27 cellular contexts compared by ENCODE assay signal in genomic region chr11:20118209-20118608, GRCh38. TPM values are rescaled to one million over a fixed set of nuclear protein-coding genes. Genes with fewer than 3 reads are reported as not detected.
DNase-seq lines count a peak whose midpoint lies in the region; ATAC-seq and TF ChIP-seq lines count a peak whose summit lies in the region.
"Had no signal": no experiment of that assay in that cellular context is flagged by ENCODE, and none has a peak within 500 bp of the region (broad histone marks: within the 10 kb centered on the region; RNA-seq: fewer than 3 reads in every experiment).

No MANE protein-coding gene starts in this region.

- intact Hi-C loops in IMR-90 (cut with micrococcal nuclease) = no loop called here
- intact Hi-C loops in sigmoid colon (cut with DNase I) = no loop called here

- H3K79me1 ChIP-seq in IMR-90 (ENCODE audit: low read depth in 1 of 2, low read length in 2 of 2) (no peaks in the 10 kb centered on the region; a peak in 2 of 4 replicates), neuronal stem cell (ENCODE audit: low read depth, low read length) (no peaks in the 10 kb centered on the region)

- no peaks in the 10 kb centered on the region for H3K27me3 Mint-ChIP-seq in endodermal cell (ENCODE audit: insufficient read depth)

- H4K5ac ChIP-seq in IMR-90 (ENCODE audit: low read depth, low read length) = no peak overlapping the region

- no peak overlapping the region for H3K14ac ChIP-seq in IMR-90 (replicated peaks; ENCODE audit: low read depth, low read length)
- no peak overlapping the region for H3K14ac ChIP-seq in neuronal stem cell (ENCODE audit: low read length)

- H3K4me1 Mint-ChIP-seq in endodermal cell = no peaks in the 10 kb centered on the region
- H3K4me1 Mint-ChIP-seq: CD14-positive monocyte; CD8-positive, alpha-beta memory T cell; GM23338; H9 had no signal

- H2AK9ac ChIP-seq in IMR-90 (replicated peaks; ENCODE audit: low read depth, low read length, poor library complexity) = no peak overlapping the region

- DNase-seq in IMR-90 (no peak), endodermal cell (no peak), neuronal stem cell (ENCODE audit: low spot score) (no peak), sigmoid colon (no peak), MG63 (no peak), foreskin fibroblast (no peak)
- DNase-seq: 8988T; ACHN; AML-193; BE2C; Calu3; CD4-positive, alpha-beta T cell; CD8-positive, alpha-beta memory T cell; DMS53; DMS79 treated with DMSO at 0.1 percent for 48 hours; GF-D8; H9 had no signal

- TF ChIP-seq RAD21 in IMR-90 (IDR thresholded peaks at IDR 0.05; ENCODE audit: low read length) = no peak

- H3K9me1 ChIP-seq in IMR-90 (ENCODE audit: insufficient read depth, low read length) = peaks cover 8% of the 10 kb centered on the region

- TSS peak; percentile 58 for BruUV-seq in IMR-90 (replicated peaks; lab: Mats Ljungman, UMichigan)

- in situ Hi-C loops in IMR-90 (cut with MboI; ENCODE audit: low sequenced_read_pairs) = no loop called here

- CTCF ChIA-PET in IMR-90 (lab: Yijun Ruan, JAX) = interaction anchor here (0.6 to 1.0 kb wide), 2 partner anchors 14 to 756 kb away, joined by 3 read pairs; no protein-coding TSS in a partner anchor

- H3K4me2 ChIP-seq in IMR-90 (ENCODE audit: low read depth, low read length) (no peak overlapping the region), neuronal stem cell (ENCODE audit: insufficient read depth, low read length, poor library complexity, severe bottlenecking) (no peak overlapping the region)
- H3K4me2 ChIP-seq: A549; BLaER1 treated with 17β-estradiol and CSF1 and Interleukin-3, amounts not matched to agents 10 nM and 100 nM; GM23338 had no signal

- H3K4me3 ChIP-seq in IMR-90 (ENCODE audit: insufficient read depth, low read depth, low read length) (no peak overlapping the region), endodermal cell (ENCODE audit: low read length) (no peak overlapping the region), neuronal stem cell (ENCODE audit: low read length in 2 of 2) (no peak overlapping the region), sigmoid colon (no peak overlapping the region), MG63 (no peak overlapping the region), foreskin fibroblast (ENCODE audit: low read depth in 1 of 2, low read length in 2 of 2) (no peak overlapping the region)
- H3K4me3 ChIP-seq: A549; BLaER1 treated with 17β-estradiol and CSF1 and Interleukin-3, amounts not matched to agents 10 nM and 100 nM; GM23338 had no signal

- no peak overlapping the region for H2BK120ac ChIP-seq in IMR-90 (ENCODE audit: low read depth, low read length)
- no peak overlapping the region for H2BK120ac ChIP-seq in neuronal stem cell (ENCODE audit: low read depth, low read length)

- no peak overlapping the region for H2BK5ac ChIP-seq in IMR-90 (ENCODE audit: low read depth, low read length, poor library complexity, severe bottlenecking)
- no peak overlapping the region for H2BK5ac ChIP-seq in neuronal stem cell (ENCODE audit: low read length)

- H3K9me3 Mint-ChIP-seq in endodermal cell = no peaks in the 10 kb centered on the region
- H3K9me3 Mint-ChIP-seq: CD4-positive, alpha-beta T cell; CD8-positive, alpha-beta memory T cell; GM23338; H9 had no signal

- H3K9ac ChIP-seq in IMR-90 (ENCODE audit: low read depth, low read length) = no peak overlapping the region
- no peak overlapping the region for H3K9ac ChIP-seq in endodermal cell (ENCODE audit: extremely low read depth, low read length, poor library complexity, severe bottlenecking)
- peak overlapping the region; percentile 2 for H3K9ac ChIP-seq in neuronal stem cell (ENCODE audit: low read depth, low read length, poor library complexity)
- H3K9ac ChIP-seq: BLaER1 treated with 17β-estradiol and CSF1 and Interleukin-3, amounts not matched to agents 10 nM and 100 nM had no signal

- H4K8ac ChIP-seq in IMR-90 (ENCODE audit: low read depth in 2 of 2, low read length in 2 of 2) (no peak overlapping the region), neuronal stem cell (ENCODE audit: low read depth, low read length) (no peak overlapping the region)

- no peak overlapping the region for H3K23ac ChIP-seq in IMR-90 (ENCODE audit: low read depth, low read length)
- H3K23ac ChIP-seq in neuronal stem cell (ENCODE audit: low read depth, low read length, poor library complexity) = no peak overlapping the region

- no peak overlapping the region for H2AK5ac ChIP-seq in IMR-90 (ENCODE audit: low read depth, low read length)
- H2AK5ac ChIP-seq in neuronal stem cell (ENCODE audit: low read depth, low read length) = no peak overlapping the region

- H4K91ac ChIP-seq in IMR-90 (ENCODE audit: insufficient read depth, low read depth, low read length) = no peak overlapping the region
- H4K91ac ChIP-seq in neuronal stem cell (ENCODE audit: low read depth, low read length, poor library complexity) = no peak overlapping the region

- no peak overlapping the region for H2BK12ac ChIP-seq in neuronal stem cell (ENCODE audit: low read length)

- POLR2A ChIA-PET in IMR-90 (lab: Charles Lee; ENCODE audit: unreplicated experiment) = no interaction called here

- no peak for TF ChIP-seq CTCF in IMR-90 (conservative IDR thresholded peaks at IDR 0.05; ENCODE audit: low read depth, low read length)
- TF ChIP-seq CTCF in endodermal cell (conservative IDR thresholded peaks at IDR 0.05) = no peak
- no peak for TF ChIP-seq CTCF in sigmoid colon (IDR thresholded peaks at IDR 0.05)
- no peak for TF ChIP-seq CTCF in foreskin fibroblast (IDR thresholded peaks at IDR 0.05; ENCODE audit: low read depth, low read length)

- H2BK15ac ChIP-seq in IMR-90 (ENCODE audit: low read depth, low read length) = no peak overlapping the region
- H2BK15ac ChIP-seq in neuronal stem cell (ENCODE audit: low read length) = no peak overlapping the region

- WGBS in IMR-90 (ENCODE audit: extremely low coverage in 2 of 2, insufficient read length in 1 of 2), 2 experiments = no CpG with 5 or more reads among the region's 15 CpGs
- WGBS in endodermal cell (ENCODE audit: insufficient coverage in 1 of 2, insufficient read length in 1 of 2), 2 experiments = 94 to 100% methylated on average over 5 to 15 of the region's 15 CpGs
- no CpG with 5 or more reads among the region's 15 CpGs for WGBS in neuronal stem cell (ENCODE audit: extremely low coverage in 2 of 2, insufficient read length in 2 of 2, insufficient replicate concordance in 1 of 2), 2 donors
- WGBS in sigmoid colon, 2 donors = 93 to 96% methylated on average over 15 of the region's 15 CpGs

- H3K27me3 ChIP-seq in IMR-90 (ENCODE audit: control insufficient read depth, insufficient read depth, low read length) = no peaks in the 10 kb centered on the region
- no peaks in the 10 kb centered on the region for H3K27me3 ChIP-seq in endodermal cell (ENCODE audit: control insufficient read depth, insufficient read depth, low read length, poor library complexity, severe bottlenecking)
- no peaks in the 10 kb centered on the region for H3K27me3 ChIP-seq in neuronal stem cell (ENCODE audit: control insufficient read depth in 3 of 3, insufficient read depth in 3 of 3, low read depth in 1 of 3, low read length in 3 of 3)
- no peaks in the 10 kb centered on the region for H3K27me3 ChIP-seq in sigmoid colon
- H3K27me3 ChIP-seq in MG63 = no peaks in the 10 kb centered on the region
- H3K27me3 ChIP-seq: BE2C; BLaER1 treated with 17β-estradiol and CSF1 and Interleukin-3, amounts not matched to agents 10 nM and 100 nM had no signal

- no peak overlapping the region for H2BK20ac ChIP-seq in IMR-90 (ENCODE audit: low read depth, low read length)

- dilution Hi-C loops in IMR-90 (cut with HindIII; ENCODE audit: low sequenced_read_pairs, unreplicated experiment) = no loop called here

- no peak overlapping the region for H3K4me3 Mint-ChIP-seq in endodermal cell
- H3K4me3 Mint-ChIP-seq: CD14-positive monocyte; CD4-positive, alpha-beta T cell; CD8-positive, alpha-beta memory T cell; GM23338; H9 had no signal

- H3K27ac ChIP-seq in IMR-90 (ENCODE audit: insufficient read depth, low read length) (no peak overlapping the region), endodermal cell (ENCODE audit: low read depth, low read length) (no peak overlapping the region), neuronal stem cell (replicated peaks; ENCODE audit: low read length) (no peak overlapping the region), sigmoid colon (peak overlapping the region in 3 of 4 donors; percentile 58 to 93 (median 88))
- H3K27ac ChIP-seq: A549; BLaER1 treated with 17β-estradiol and CSF1 and Interleukin-3, amounts not matched to agents 10 nM and 100 nM had no signal

- peaks cover 49% of the 10 kb centered on the region for H3K36me3 Mint-ChIP-seq in endodermal cell (ENCODE audit: low read depth)
- H3K36me3 Mint-ChIP-seq: CD14-positive monocyte had no signal

- H3K9me3 ChIP-seq in IMR-90 (ENCODE audit: control insufficient read depth, insufficient read depth, low read length) (no peaks in the 10 kb centered on the region), endodermal cell (ENCODE audit: control insufficient read depth, low read length) (no peaks in the 10 kb centered on the region), neuronal stem cell (replicated peaks in 1 of 2; ENCODE audit: control insufficient read depth in 2 of 2, insufficient read depth in 1 of 2, low read depth in 1 of 2, low read length in 2 of 2) (no peaks in the 10 kb centered on the region), sigmoid colon (no peaks in the 10 kb centered on the region), MG63 (no peaks in the 10 kb centered on the region)
- H3K9me3 ChIP-seq: A549; BE2C; BLaER1 treated with 17β-estradiol and CSF1 and Interleukin-3, amounts not matched to agents 10 nM and 100 nM had no signal

- TF ChIP-seq POLR2A in IMR-90 (IDR thresholded peaks at IDR 0.05; ENCODE audit: low read depth, low read length) (no peak), sigmoid colon (IDR thresholded peaks at IDR 0.05) (no peak), GM18505 (IDR thresholded peaks at IDR 0.05; ENCODE audit: borderline replicate concordance, extremely low read depth, insufficient read depth, insufficient read length) (no peak)

- ATAC-seq in IMR-90 (ENCODE audit: low read depth) (no peak), GM21825 (IDR thresholded peaks at IDR 0.05; ENCODE audit: unreplicated experiment) (no peak), GM18505 (IDR thresholded peaks at IDR 0.05; ENCODE audit: unreplicated experiment) (no peak)
- ATAC-seq: A549, GM23338, HCT116 had no signal

- H4K20me1 ChIP-seq in IMR-90 (ENCODE audit: insufficient read depth, low read length) = no peaks in the 10 kb centered on the region
- H4K20me1 ChIP-seq: BLaER1 treated with 17β-estradiol and CSF1 and Interleukin-3, amounts not matched to agents 10 nM and 100 nM had no signal

- no peak overlapping the region for H2AFZ ChIP-seq in IMR-90 (replicated peaks; ENCODE audit: low read length, poor library complexity)
- H2AFZ ChIP-seq in neuronal stem cell (ENCODE audit: low read length) = no peak overlapping the region
- H2AFZ ChIP-seq: GM23338 had no signal

- H3K4me1 ChIP-seq in IMR-90 (ENCODE audit: control insufficient read depth, insufficient read depth, low read length) = no peaks in the 10 kb centered on the region
- H3K4me1 ChIP-seq in endodermal cell (ENCODE audit: control insufficient read depth, insufficient read depth, low read length) = no peaks in the 10 kb centered on the region
- no peaks in the 10 kb centered on the region for H3K4me1 ChIP-seq in neuronal stem cell (ENCODE audit: control insufficient read depth in 2 of 2, insufficient read depth in 1 of 2, low read depth in 1 of 2, low read length in 2 of 2)
- peaks cover 0 to 50% (median 41%) of the 10 kb centered on the region in 4 donors for H3K4me1 ChIP-seq in sigmoid colon
- H3K4me1 ChIP-seq: BE2C had no signal

- peaks cover 24% of the 10 kb centered on the region for H3K36me3 ChIP-seq in IMR-90 (ENCODE audit: control insufficient read depth, insufficient read depth, low read length)
- peaks cover 8% of the 10 kb centered on the region for H3K36me3 ChIP-seq in endodermal cell (ENCODE audit: control insufficient read depth, insufficient read depth, low read length)
- peaks cover 10 to 70% of the 10 kb centered on the region in 2 donors for H3K36me3 ChIP-seq in neuronal stem cell (replicated peaks in 1 of 2; ENCODE audit: control insufficient read depth in 2 of 2, insufficient read depth in 2 of 2, low read length in 2 of 2)
- H3K36me3 ChIP-seq in sigmoid colon = peaks cover 0 to 57% (median 27%) of the 10 kb centered on the region in 4 donors
- peaks cover 61% of the 10 kb centered on the region for H3K36me3 ChIP-seq in MG63
- H3K36me3 ChIP-seq: BE2C; BLaER1 treated with 17β-estradiol and CSF1 and Interleukin-3, amounts not matched to agents 10 nM and 100 nM had no signal

- TF ChIP-seq EP300 in sigmoid colon (IDR thresholded peaks at IDR 0.05) = no peak

- no peak overlapping the region for H3K56ac ChIP-seq in IMR-90 (ENCODE audit: extremely low read depth, insufficient read depth, low read length)

- no peak overlapping the region for H3K4ac ChIP-seq in IMR-90 (ENCODE audit: low read depth, low read length)
- no peak overlapping the region for H3K4ac ChIP-seq in neuronal stem cell (ENCODE audit: low read length)

- H3K27ac Mint-ChIP-seq in endodermal cell = peak overlapping the region; percentile 27
- H3K27ac Mint-ChIP-seq: CD4-positive, alpha-beta T cell; GM23338 had no signal

- H3K18ac ChIP-seq in IMR-90 (ENCODE audit: low read depth, low read length) (no peak overlapping the region), neuronal stem cell (ENCODE audit: low read length) (no peak overlapping the region)

RNA-seq across cellular contexts. Expression of gene DBX1, which starts 42.1 kb away (rescaled TPM):
- not detected in 2 replicates for total RNA-seq in IMR-90 (2012; rRNA removed)
- not detected in 2 replicates for polyA plus RNA-seq in IMR-90 (2012; rRNA removed)
- not detected in 2 replicates for polyA plus RNA-seq in IMR-90 (2012; cell fraction: cytosol; rRNA removed)
- polyA plus RNA-seq in IMR-90 (2012; cell fraction: nucleus; rRNA removed; ENCODE audit: low replicate concordance) = not detected in 2 replicates
- not detected for total RNA-seq in endodermal cell
- 0.32 TPM for polyA plus RNA-seq in endodermal cell (2013, experiment 1 of 2)
- polyA plus RNA-seq in endodermal cell (2013, experiment 2 of 2) = 0.99 TPM
- 0.39 TPM for polyA plus RNA-seq in neuronal stem cell (2013, experiment 1 of 2)
- polyA plus RNA-seq in neuronal stem cell (2013, experiment 2 of 2) = 0.43 TPM
- total RNA-seq in sigmoid colon = not detected
- not detected for polyA plus RNA-seq in sigmoid colon
- not detected in 2 replicates for total RNA-seq in MG63 (2014; rRNA removed; shearing (Covaris generic); ENCODE audit: low replicate concordance)
- total RNA-seq: Calu3; CD8-positive, alpha-beta memory T cell; Daoy; G401; GM23338; H4 had no signal
- polyA plus RNA-seq: A549; CD14-positive monocyte; CD8-positive, alpha-beta memory T cell; GM23338 had no signal

Comparison
In these comparisons a context has a peak if more than half of its experiments do, and no peak if none do; other contexts are left out.
1. H3K27ac ChIP-seq: peak in sigmoid colon (3 of 4); none in IMR-90 (single experiment), endodermal cell (single experiment) and neuronal stem cell (single experiment).